ENCODE assay signal across 1 cellular context in the genomic region with DNA sequence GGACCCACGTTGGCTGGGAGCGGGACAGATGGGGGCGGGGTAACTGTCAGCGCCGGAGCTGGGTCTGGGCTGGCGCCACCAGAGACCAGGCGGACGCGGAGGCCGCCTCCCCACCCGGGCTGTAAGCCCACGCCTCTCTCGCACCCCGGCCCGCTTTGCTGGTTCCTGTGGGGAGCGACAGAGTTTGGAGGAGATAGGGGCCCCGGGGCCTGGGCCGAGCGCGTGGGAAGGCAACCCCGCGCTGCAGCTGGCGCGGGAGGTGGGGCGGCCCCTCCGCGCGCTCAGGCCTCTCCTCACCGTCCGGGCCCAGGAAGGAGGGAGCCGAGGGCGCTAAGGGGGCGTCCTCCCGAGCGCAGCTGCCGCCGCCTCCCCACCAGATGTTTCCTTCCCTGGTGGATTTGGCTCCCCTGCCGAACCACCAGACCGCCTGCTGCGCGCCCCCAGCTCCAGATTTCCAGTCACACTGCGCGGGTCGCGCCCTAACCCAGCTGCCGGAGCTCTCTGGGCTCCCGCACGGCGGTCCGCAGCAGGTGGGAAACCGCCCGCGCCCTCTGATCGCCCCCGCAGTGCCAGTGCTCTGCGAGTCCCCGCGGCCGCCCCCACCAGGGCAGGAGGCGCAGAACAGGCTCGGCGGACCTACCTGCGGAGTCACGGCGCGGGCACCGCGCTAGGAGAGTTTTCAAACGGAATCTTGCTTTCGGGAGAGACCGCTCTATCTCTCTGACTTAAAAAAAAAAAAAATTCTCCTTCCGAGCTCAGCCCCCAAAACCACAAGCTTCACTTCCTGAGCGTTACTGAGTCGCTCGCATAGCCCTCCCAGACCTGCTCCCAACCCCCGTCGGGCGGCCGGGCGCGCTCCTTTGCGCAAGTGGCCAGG.
TF ChIP-seq lines count a peak whose summit lies in the region.

No MANE protein-coding gene starts in this region.

TF ChIP-seq in HepG2, 621 proteins besides CTCF, POLR2A, EP300 and RAD21 (continued from another document and continues in another):
- TF ChIP-seq, protein P1, sequence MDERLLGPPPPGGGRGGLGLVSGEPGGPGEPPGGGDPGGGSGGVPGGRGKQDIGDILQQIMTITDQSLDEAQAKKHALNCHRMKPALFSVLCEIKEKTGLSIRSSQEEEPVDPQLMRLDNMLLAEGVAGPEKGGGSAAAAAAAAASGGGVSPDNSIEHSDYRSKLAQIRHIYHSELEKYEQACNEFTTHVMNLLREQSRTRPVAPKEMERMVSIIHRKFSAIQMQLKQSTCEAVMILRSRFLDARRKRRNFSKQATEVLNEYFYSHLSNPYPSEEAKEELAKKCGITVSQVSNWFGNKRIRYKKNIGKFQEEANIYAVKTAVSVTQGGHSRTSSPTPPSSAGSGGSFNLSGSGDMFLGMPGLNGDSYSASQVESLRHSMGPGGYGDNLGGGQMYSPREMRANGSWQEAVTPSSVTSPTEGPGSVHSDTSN (CRISPR knock-in tag; IDR thresholded peaks at IDR 0.05), result no peak
- TF ChIP-seq U2AF2 (IDR thresholded peaks at IDR 0.05; ENCODE audit: low read depth, low read length), result no peak
- TF ChIP-seq, protein P2, sequence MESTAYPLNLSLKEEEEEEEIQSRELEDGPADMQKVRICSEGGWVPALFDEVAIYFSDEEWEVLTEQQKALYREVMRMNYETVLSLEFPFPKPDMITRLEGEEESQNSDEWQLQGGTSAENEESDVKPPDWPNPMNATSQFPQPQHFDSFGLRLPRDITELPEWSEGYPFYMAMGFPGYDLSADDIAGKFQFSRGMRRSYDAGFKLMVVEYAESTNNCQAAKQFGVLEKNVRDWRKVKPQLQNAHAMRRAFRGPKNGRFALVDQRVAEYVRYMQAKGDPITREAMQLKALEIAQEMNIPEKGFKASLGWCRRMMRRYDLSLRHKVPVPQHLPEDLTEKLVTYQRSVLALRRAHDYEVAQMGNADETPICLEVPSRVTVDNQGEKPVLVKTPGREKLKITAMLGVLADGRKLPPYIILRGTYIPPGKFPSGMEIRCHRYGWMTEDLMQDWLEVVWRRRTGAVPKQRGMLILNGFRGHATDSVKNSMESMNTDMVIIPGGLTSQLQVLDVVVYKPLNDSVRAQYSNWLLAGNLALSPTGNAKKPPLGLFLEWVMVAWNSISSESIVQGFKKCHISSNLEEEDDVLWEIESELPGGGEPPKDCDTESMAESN (CRISPR knock-in tag; conservative IDR thresholded peaks at IDR 0.05), result peak; percentile 55
- TF ChIP-seq ZNF430 (CRISPR knock-in tag; IDR thresholded peaks at IDR 0.05), result no peak; the same call in 1 of the 2 replicates
- no peak for TF ChIP-seq NONO (IDR thresholded peaks at IDR 0.05)
- no peak for TF ChIP-seq NONO (CRISPR knock-in tag; conservative IDR thresholded peaks at IDR 0.05)
- 0 out of 2 replicates have a peak, but pooled peaks have one; percentile 53 for TF ChIP-seq RXRA (CRISPR knock-in tag; IDR thresholded peaks at IDR 0.05)
- TF ChIP-seq, protein P3, sequence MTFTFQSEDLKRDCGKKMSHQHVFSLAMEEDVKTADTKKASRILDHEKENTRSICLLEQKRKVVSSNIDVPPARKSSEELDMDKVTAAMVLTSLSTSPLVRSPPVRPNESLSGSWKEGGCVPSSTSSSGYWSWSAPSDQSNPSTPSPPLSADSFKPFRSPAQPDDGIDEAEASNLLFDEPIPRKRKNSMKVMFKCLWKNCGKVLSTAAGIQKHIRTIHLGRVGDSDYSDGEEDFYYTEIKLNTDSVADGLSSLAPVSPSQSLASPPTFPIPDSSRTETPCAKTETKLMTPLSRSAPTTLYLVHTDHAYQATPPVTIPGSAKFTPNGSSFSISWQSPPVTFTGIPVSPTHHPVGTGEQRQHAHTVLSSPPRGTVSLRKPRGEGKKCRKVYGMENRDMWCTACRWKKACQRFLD (CRISPR knock-in tag; IDR thresholded peaks at IDR 0.05; ENCODE audit: borderline replicate concordance), result no peak
- TF ChIP-seq ZNF253 (CRISPR knock-in tag; IDR thresholded peaks at IDR 0.05; ENCODE audit: borderline replicate concordance), result no peak
- TF ChIP-seq, protein P4, sequence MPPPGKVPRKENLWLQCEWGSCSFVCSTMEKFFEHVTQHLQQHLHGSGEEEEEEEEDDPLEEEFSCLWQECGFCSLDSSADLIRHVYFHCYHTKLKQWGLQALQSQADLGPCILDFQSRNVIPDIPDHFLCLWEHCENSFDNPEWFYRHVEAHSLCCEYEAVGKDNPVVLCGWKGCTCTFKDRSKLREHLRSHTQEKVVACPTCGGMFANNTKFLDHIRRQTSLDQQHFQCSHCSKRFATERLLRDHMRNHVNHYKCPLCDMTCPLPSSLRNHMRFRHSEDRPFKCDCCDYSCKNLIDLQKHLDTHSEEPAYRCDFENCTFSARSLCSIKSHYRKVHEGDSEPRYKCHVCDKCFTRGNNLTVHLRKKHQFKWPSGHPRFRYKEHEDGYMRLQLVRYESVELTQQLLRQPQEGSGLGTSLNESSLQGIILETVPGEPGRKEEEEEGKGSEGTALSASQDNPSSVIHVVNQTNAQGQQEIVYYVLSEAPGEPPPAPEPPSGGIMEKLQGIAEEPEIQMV (CRISPR knock-in tag; IDR thresholded peaks at IDR 0.05; ENCODE audit: low read depth), result 0 out of 2 replicates have a peak, but pooled peaks have one; percentile 36
- TF ChIP-seq YY1 (IDR thresholded peaks at IDR 0.05; ENCODE audit: insufficient read depth, insufficient replicate concordance, low read depth, low read length), result no peak
- TF ChIP-seq, protein P5, sequence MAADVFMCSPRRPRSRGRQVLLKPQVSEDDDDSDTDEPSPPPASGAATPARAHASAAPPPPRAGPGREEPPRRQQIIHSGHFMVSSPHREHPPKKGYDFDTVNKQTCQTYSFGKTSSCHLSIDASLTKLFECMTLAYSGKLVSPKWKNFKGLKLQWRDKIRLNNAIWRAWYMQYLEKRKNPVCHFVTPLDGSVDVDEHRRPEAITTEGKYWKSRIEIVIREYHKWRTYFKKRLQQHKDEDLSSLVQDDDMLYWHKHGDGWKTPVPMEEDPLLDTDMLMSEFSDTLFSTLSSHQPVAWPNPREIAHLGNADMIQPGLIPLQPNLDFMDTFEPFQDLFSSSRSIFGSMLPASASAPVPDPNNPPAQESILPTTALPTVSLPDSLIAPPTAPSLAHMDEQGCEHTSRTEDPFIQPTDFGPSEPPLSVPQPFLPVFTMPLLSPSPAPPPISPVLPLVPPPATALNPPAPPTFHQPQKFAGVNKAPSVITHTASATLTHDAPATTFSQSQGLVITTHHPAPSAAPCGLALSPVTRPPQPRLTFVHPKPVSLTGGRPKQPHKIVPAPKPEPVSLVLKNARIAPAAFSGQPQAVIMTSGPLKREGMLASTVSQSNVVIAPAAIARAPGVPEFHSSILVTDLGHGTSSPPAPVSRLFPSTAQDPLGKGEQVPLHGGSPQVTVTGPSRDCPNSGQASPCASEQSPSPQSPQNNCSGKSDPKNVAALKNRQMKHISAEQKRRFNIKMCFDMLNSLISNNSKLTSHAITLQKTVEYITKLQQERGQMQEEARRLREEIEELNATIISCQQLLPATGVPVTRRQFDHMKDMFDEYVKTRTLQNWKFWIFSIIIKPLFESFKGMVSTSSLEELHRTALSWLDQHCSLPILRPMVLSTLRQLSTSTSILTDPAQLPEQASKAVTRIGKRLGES (CRISPR knock-in tag; IDR thresholded peaks at IDR 0.05; ENCODE audit: borderline replicate concordance), result no peak
- TF ChIP-seq ZNF20 (CRISPR knock-in tag; IDR thresholded peaks at IDR 0.05), result peak; percentile 85; the same call in 1 of the 2 replicates
- TF ChIP-seq ATAD3A (CRISPR knock-in tag; IDR thresholded peaks at IDR 0.05), result no peak
- TF ChIP-seq, protein P6, sequence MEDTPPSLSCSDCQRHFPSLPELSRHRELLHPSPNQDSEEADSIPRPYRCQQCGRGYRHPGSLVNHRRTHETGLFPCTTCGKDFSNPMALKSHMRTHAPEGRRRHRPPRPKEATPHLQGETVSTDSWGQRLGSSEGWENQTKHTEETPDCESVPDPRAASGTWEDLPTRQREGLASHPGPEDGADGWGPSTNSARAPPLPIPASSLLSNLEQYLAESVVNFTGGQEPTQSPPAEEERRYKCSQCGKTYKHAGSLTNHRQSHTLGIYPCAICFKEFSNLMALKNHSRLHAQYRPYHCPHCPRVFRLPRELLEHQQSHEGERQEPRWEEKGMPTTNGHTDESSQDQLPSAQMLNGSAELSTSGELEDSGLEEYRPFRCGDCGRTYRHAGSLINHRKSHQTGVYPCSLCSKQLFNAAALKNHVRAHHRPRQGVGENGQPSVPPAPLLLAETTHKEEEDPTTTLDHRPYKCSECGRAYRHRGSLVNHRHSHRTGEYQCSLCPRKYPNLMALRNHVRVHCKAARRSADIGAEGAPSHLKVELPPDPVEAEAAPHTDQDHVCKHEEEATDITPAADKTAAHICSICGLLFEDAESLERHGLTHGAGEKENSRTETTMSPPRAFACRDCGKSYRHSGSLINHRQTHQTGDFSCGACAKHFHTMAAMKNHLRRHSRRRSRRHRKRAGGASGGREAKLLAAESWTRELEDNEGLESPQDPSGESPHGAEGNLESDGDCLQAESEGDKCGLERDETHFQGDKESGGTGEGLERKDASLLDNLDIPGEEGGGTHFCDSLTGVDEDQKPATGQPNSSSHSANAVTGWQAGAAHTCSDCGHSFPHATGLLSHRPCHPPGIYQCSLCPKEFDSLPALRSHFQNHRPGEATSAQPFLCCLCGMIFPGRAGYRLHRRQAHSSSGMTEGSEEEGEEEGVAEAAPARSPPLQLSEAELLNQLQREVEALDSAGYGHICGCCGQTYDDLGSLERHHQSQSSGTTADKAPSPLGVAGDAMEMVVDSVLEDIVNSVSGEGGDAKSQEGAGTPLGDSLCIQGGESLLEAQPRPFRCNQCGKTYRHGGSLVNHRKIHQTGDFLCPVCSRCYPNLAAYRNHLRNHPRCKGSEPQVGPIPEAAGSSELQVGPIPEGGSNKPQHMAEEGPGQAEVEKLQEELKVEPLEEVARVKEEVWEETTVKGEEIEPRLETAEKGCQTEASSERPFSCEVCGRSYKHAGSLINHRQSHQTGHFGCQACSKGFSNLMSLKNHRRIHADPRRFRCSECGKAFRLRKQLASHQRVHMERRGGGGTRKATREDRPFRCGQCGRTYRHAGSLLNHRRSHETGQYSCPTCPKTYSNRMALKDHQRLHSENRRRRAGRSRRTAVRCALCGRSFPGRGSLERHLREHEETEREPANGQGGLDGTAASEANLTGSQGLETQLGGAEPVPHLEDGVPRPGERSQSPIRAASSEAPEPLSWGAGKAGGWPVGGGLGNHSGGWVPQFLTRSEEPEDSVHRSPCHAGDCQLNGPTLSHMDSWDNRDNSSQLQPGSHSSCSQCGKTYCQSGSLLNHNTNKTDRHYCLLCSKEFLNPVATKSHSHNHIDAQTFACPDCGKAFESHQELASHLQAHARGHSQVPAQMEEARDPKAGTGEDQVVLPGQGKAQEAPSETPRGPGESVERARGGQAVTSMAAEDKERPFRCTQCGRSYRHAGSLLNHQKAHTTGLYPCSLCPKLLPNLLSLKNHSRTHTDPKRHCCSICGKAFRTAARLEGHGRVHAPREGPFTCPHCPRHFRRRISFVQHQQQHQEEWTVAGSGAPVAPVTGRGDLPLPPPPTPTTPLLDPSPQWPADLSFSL (CRISPR knock-in tag; IDR thresholded peaks at IDR 0.05), result peak; percentile 46; the same call in 1 of the 2 replicates
- TF ChIP-seq KMT2B (CRISPR knock-in tag; IDR thresholded peaks at IDR 0.05), result peak; percentile 56; the same call in 1 of the 2 replicates
- no peak for TF ChIP-seq NKX3-1 (CRISPR knock-in tag; IDR thresholded peaks at IDR 0.05)
- TF ChIP-seq, protein P7, sequence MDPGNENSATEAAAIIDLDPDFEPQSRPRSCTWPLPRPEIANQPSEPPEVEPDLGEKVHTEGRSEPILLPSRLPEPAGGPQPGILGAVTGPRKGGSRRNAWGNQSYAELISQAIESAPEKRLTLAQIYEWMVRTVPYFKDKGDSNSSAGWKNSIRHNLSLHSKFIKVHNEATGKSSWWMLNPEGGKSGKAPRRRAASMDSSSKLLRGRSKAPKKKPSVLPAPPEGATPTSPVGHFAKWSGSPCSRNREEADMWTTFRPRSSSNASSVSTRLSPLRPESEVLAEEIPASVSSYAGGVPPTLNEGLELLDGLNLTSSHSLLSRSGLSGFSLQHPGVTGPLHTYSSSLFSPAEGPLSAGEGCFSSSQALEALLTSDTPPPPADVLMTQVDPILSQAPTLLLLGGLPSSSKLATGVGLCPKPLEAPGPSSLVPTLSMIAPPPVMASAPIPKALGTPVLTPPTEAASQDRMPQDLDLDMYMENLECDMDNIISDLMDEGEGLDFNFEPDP (CRISPR knock-in tag; conservative IDR thresholded peaks at IDR 0.05), result peak; percentile 77; the same call in 1 of the 2 replicates
- no peak for TF ChIP-seq NFIB (CRISPR knock-in tag; IDR thresholded peaks at IDR 0.05; ENCODE audit: borderline replicate concordance)
- TF ChIP-seq ZNF761 (CRISPR knock-in tag; conservative IDR thresholded peaks at IDR 0.05), result no peak
- TF ChIP-seq, protein P8, sequence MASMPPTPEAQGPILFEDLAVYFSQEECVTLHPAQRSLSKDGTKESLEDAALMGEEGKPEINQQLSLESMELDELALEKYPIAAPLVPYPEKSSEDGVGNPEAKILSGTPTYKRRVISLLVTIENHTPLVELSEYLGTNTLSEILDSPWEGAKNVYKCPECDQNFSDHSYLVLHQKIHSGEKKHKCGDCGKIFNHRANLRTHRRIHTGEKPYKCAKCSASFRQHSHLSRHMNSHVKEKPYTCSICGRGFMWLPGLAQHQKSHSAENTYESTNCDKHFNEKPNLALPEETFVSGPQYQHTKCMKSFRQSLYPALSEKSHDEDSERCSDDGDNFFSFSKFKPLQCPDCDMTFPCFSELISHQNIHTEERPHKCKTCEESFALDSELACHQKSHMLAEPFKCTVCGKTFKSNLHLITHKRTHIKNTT (CRISPR knock-in tag; IDR thresholded peaks at IDR 0.05), result no peak
- TF ChIP-seq ZNF207 (IDR thresholded peaks at IDR 0.05; ENCODE audit: borderline replicate concordance), result no peak
- no peak for TF ChIP-seq ZNF337 (CRISPR knock-in tag; IDR thresholded peaks at IDR 0.05; ENCODE audit: borderline replicate concordance, low read depth)
- TF ChIP-seq CEBPG (CRISPR knock-in tag; IDR thresholded peaks at IDR 0.05), result no peak
- TF ChIP-seq, protein P9, sequence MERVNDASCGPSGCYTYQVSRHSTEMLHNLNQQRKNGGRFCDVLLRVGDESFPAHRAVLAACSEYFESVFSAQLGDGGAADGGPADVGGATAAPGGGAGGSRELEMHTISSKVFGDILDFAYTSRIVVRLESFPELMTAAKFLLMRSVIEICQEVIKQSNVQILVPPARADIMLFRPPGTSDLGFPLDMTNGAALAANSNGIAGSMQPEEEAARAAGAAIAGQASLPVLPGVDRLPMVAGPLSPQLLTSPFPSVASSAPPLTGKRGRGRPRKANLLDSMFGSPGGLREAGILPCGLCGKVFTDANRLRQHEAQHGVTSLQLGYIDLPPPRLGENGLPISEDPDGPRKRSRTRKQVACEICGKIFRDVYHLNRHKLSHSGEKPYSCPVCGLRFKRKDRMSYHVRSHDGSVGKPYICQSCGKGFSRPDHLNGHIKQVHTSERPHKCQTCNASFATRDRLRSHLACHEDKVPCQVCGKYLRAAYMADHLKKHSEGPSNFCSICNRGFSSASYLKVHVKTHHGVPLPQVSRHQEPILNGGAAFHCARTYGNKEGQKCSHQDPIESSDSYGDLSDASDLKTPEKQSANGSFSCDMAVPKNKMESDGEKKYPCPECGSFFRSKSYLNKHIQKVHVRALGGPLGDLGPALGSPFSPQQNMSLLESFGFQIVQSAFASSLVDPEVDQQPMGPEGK (CRISPR knock-in tag; IDR thresholded peaks at IDR 0.05), result peak; percentile 89
- TF ChIP-seq, protein P10, sequence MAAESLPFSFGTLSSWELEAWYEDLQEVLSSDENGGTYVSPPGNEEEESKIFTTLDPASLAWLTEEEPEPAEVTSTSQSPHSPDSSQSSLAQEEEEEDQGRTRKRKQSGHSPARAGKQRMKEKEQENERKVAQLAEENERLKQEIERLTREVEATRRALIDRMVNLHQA (CRISPR knock-in tag; IDR thresholded peaks at IDR 0.05), result no peak
- no peak for TF ChIP-seq HNF4A (CRISPR knock-in tag; IDR thresholded peaks at IDR 0.05)
- TF ChIP-seq NR2F6 (IDR thresholded peaks at IDR 0.05), result no peak
- TF ChIP-seq NR2F6 (CRISPR knock-in tag; IDR thresholded peaks at IDR 0.05), result no peak
- TF ChIP-seq GFI1 (CRISPR knock-in tag; IDR thresholded peaks at IDR 0.05; ENCODE audit: borderline replicate concordance), result no peak; the same call in 1 of the 2 replicates
- TF ChIP-seq, protein P11, sequence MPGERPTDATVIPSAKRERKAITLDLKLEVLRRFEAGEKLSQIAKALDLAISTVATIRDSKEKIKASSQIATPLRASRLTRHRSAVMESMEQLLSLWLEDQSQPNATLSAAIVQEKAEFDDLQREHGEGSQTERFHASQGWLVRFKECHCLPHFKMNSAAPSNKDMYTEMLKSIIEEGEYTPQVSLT (CRISPR knock-in tag; IDR thresholded peaks at IDR 0.05; ENCODE audit: borderline replicate concordance, low read depth), result no peak
